Comparison of ENCODE assay signal across 9 cellular contexts in the genomic region with DNA sequence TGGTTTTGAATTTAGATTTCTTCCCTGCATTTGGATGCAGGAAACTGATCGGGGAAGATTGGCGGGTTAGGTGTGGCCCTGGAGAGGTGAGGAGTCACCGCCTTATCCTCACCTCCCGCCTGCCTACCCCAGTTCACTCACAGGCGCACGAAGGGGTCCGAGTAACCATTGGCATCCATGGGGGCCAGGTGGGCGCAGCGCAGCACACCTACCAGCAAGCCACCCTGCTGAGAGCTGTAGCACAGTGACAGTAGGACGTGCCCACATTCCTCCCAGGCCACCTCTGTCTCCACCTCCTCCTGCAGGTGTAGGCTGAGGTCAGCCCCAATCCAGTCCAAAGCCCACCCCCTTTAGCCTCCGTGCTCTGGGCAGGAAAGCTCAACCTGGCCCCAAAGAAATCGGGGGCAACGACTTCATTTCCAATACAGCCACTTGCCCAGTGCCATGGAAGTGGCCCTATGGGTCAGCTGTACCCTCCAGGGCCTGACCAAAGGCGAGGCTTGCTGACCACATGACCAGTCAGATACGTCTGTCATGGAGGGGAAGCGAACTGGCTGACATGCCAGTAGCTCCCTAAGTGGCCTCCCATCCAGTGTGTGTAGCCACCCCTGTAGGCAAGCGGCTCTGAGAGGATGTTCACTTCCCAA. TPM values are rescaled to one million over a fixed set of nuclear protein-coding genes. Genes with fewer than 3 reads are reported as not detected.
A peak's percentile ranks its signal among the peaks of the same experiment; 100 is the strongest.
DNase-seq lines count a peak whose midpoint lies in the region; TF ChIP-seq lines count a peak whose summit lies in the region.
"Had no signal": no experiment of that assay in that cellular context is flagged by ENCODE, and none has a peak within 500 bp of the region (broad histone marks: within the 10 kb centered on the region; RNA-seq: fewer than 3 reads in every experiment).

No MANE protein-coding gene starts in this region.

- no peak overlapping the region for H4K8ac ChIP-seq in H9 (replicated peaks; ENCODE audit: insufficient read length, low read depth, low read length)

- no peak overlapping the region for H2BK12ac ChIP-seq in H9 (ENCODE audit: insufficient read length, low read depth, low read length)

- H4K20me1 ChIP-seq in H9 (ENCODE audit: control insufficient read depth, insufficient read depth, insufficient read length): no peaks in the 10 kb centered on the region

- TF ChIP-seq CTCF in H9 (conservative IDR thresholded peaks at IDR 0.05) (no peak), left ventricle myocardium inferior (IDR thresholded peaks at IDR 0.05; ENCODE audit: borderline replicate concordance) (no peak), GM10248 (IDR thresholded peaks at IDR 0.05; ENCODE audit: control extremely low read depth, extremely low read depth, low read depth, missing control alignments) (no peak), endodermal cell (conservative IDR thresholded peaks at IDR 0.05) (no peak)

- no peaks in the 10 kb centered on the region for H3K9me3 ChIP-seq in H9 (ENCODE audit: control insufficient read depth, low read depth, low read length)
- no peaks in the 10 kb centered on the region for H3K9me3 ChIP-seq in SK-N-MC (ENCODE audit: low read depth, low read length)
- H3K9me3 ChIP-seq in left ventricle myocardium inferior (replicated peaks): no peaks in the 10 kb centered on the region
- H3K9me3 ChIP-seq in skeletal muscle tissue (ENCODE audit: control insufficient read depth in 3 of 3, low read length in 3 of 3): no peaks in the 10 kb centered on the region
- H3K9me3 ChIP-seq in endodermal cell (ENCODE audit: control insufficient read depth, low read length): no peaks in the 10 kb centered on the region

- H3K23ac ChIP-seq in H9 (ENCODE audit: insufficient read length, low read depth, low read length): no peak overlapping the region

- H3K23me2 ChIP-seq in H9 (ENCODE audit: insufficient read length, low read depth, low read length, poor library complexity, severe bottlenecking): no peaks in the 10 kb centered on the region

- POLR2A ChIA-PET in GM10248 (lab: Yijun Ruan, JAX): interaction anchor here (1.4 kb wide), 2 partner anchors 16 to 28 kb away, joined by 5 to 6 read pairs; partner anchors contain the start of gene NUDT8

- H3K27ac ChIP-seq in H9 (ENCODE audit: insufficient read length, low read depth, low read length): no peak overlapping the region
- H3K27ac ChIP-seq in SK-N-MC: 0 out of 2 replicates have a peak overlapping the region, but pooled peaks have one; percentile 31
- H3K27ac ChIP-seq in left ventricle myocardium inferior (replicated peaks): peak overlapping the region; percentile 72
- H3K27ac ChIP-seq in skeletal muscle tissue (ENCODE audit: low read depth, low read length): no peak overlapping the region
- no peak overlapping the region for H3K27ac ChIP-seq in endodermal cell (ENCODE audit: low read depth, low read length)

- no peaks in the 10 kb centered on the region for H3K79me2 ChIP-seq in H9 (ENCODE audit: insufficient read depth, low read length)

- H3K9me3 Mint-ChIP-seq in H9 (peaks cover 0 to under 1% of the 10 kb centered on the region in 2 experiments; a peak in 1 of 5 replicates), endodermal cell (peaks cover 3% of the 10 kb centered on the region)

- no peak overlapping the region for H3T11ph ChIP-seq in H9 (ENCODE audit: low read length)

- peak overlapping the region; percentile 73 for H3K4me3 ChIP-seq in SK-N-MC
- H3K4me3 ChIP-seq in left ventricle myocardium inferior: peak overlapping the region; percentile 61
- peak overlapping the region; percentile 40 to 63 (median 61) for H3K4me3 ChIP-seq in skeletal muscle tissue (ENCODE audit: low read length in 3 of 3)
- no peak overlapping the region for H3K4me3 ChIP-seq in endodermal cell (ENCODE audit: low read length)

- peaks cover 23% of the 10 kb centered on the region for H3K27me3 Mint-ChIP-seq in H9 (ENCODE audit: low read depth)
- no peaks in the 10 kb centered on the region for H3K27me3 Mint-ChIP-seq in endodermal cell (ENCODE audit: insufficient read depth)

- H3K36me3 Mint-ChIP-seq in H9 (ENCODE audit: insufficient read depth in 1 of 3, low read depth in 3 of 3) (peaks cover 17 to 38% (median 33%) of the 10 kb centered on the region in 3 experiments), endodermal cell (ENCODE audit: low read depth) (peaks cover 29% of the 10 kb centered on the region)

- H3K14ac ChIP-seq in H9 (ENCODE audit: insufficient read depth, low read length): no peak overlapping the region

- no peak overlapping the region for H3K4me2 ChIP-seq in H9 (ENCODE audit: insufficient read depth, insufficient read length, low read length)

- H2BK15ac ChIP-seq in H9 (ENCODE audit: low read depth, low read length): no peak overlapping the region

- H3K56ac ChIP-seq in H9 (ENCODE audit: insufficient read length, low read depth, low read length): no peak overlapping the region

- WGBS in H9 (ENCODE audit: extremely low coverage, insufficient read length, low lambda C conversion rate): no CpG with 5 or more reads among the region's 17 CpGs
- WGBS in endodermal cell (ENCODE audit: insufficient coverage in 1 of 2, insufficient read length in 1 of 2), 2 experiments: 93% methylated on average over 11 to 17 of the region's 17 CpGs

- no peak overlapping the region for H3K18ac ChIP-seq in H9 (ENCODE audit: insufficient read length, low read depth, low read length)

- intact Hi-C loops in left ventricle myocardium inferior (cut with micrococcal nuclease): no loop called here

- H2BK20ac ChIP-seq in H9 (ENCODE audit: low read depth, low read length, poor library complexity, severe bottlenecking): no peak overlapping the region

- H3K4ac ChIP-seq in H9 (ENCODE audit: low read depth, low read length): no peak overlapping the region

- H3K36me3 ChIP-seq in SK-N-MC (ENCODE audit: insufficient read depth, low read length): peaks cover 31% of the 10 kb centered on the region; the same call in 1 of the 2 replicates
- H3K36me3 ChIP-seq in left ventricle myocardium inferior: peaks cover 48% of the 10 kb centered on the region
- peaks cover 37 to 49% (median 39%) of the 10 kb centered on the region in 3 donors for H3K36me3 ChIP-seq in skeletal muscle tissue (ENCODE audit: control insufficient read depth in 3 of 3, insufficient read depth in 3 of 3, low read length in 3 of 3)
- H3K36me3 ChIP-seq in endodermal cell (ENCODE audit: control insufficient read depth, insufficient read depth, low read length): peaks cover 24% of the 10 kb centered on the region

- no peaks in the 10 kb centered on the region for H3K79me1 ChIP-seq in H9 (ENCODE audit: insufficient read depth, low read depth, low read length, poor library complexity, severe bottlenecking)

- H3K27ac Mint-ChIP-seq in H9 (no peak overlapping the region; a peak in 1 of 7 replicates), endodermal cell (no peak overlapping the region)

- no peak overlapping the region for H4K5ac ChIP-seq in H9 (ENCODE audit: insufficient read length, low read depth, low read length)

- H3K4me1 Mint-ChIP-seq in H9 (peaks cover 33 to 40% of the 10 kb centered on the region in 2 experiments), endodermal cell (peaks cover 21% of the 10 kb centered on the region)

- CTCF ChIA-PET in GM10248 (lab: Yijun Ruan, JAX): interaction anchor here (1.1 to 3.5 kb wide), 18 partner anchors 8 to 268 kb away, joined by 3 to 64 read pairs (median 5); partner anchors contain the start of genes GSTP1 and NUDT8

- no peak overlapping the region for H2BK120ac ChIP-seq in H9 (ENCODE audit: low read depth, low read length, poor library complexity, severe bottlenecking)

- DNase-seq in H9: peak; percentile 28
- no peak for DNase-seq in SK-N-MC (ENCODE audit: low read depth, low spot score)
- DNase-seq in left ventricle myocardium inferior: no peak
- DNase-seq in GM10248 (ENCODE audit: extremely low spot score): no peak
- DNase-seq in SIG-M5 treated with dmso at 0.1 percent for 504 hours (lab: John Stamatoyannopoulos, UW; ENCODE audit: unreplicated experiment): no peak
- DNase-seq in 8988T: no peak
- no peak for DNase-seq in endodermal cell
- DNase-seq: NCI-H748 treated with DMSO at 0.1 percent for 48 hours had no signal

- H2AFZ ChIP-seq in H9 (ENCODE audit: low read length): no peak overlapping the region

- H3K27me3 ChIP-seq in H9 (ENCODE audit: insufficient read depth, low read length) (peaks cover 3% of the 10 kb centered on the region; the same call in 1 of the 2 replicates), left ventricle myocardium inferior (ENCODE audit: low read depth) (peaks cover 19% of the 10 kb centered on the region), skeletal muscle tissue (ENCODE audit: control insufficient read depth in 3 of 3, insufficient read depth in 3 of 3, low read length in 3 of 3) (peaks cover 11 to 21% (median 19%) of the 10 kb centered on the region in 3 donors), endodermal cell (ENCODE audit: control insufficient read depth, insufficient read depth, low read length, poor library complexity, severe bottlenecking) (no peaks in the 10 kb centered on the region)

- H2BK5ac ChIP-seq in H9 (ENCODE audit: insufficient read length, low read length): no peak overlapping the region

- H3K4me1 ChIP-seq in H9 (ENCODE audit: insufficient read depth, low read length) (peaks cover 7% of the 10 kb centered on the region; the same call in 1 of the 2 replicates), left ventricle myocardium inferior (peaks cover 62% of the 10 kb centered on the region), skeletal muscle tissue (ENCODE audit: control insufficient read depth in 3 of 3, insufficient read depth in 3 of 3, low read length in 3 of 3) (peaks cover 10 to 31% (median 10%) of the 10 kb centered on the region in 3 donors), endodermal cell (ENCODE audit: control insufficient read depth, insufficient read depth, low read length) (no peaks in the 10 kb centered on the region)

- no peak overlapping the region for H4K91ac ChIP-seq in H9 (ENCODE audit: insufficient read length, low read depth, low read length)

- H3K9ac ChIP-seq in H9 (ENCODE audit: extremely low read depth, insufficient read length, low read length) (no peak overlapping the region), SK-N-MC (ENCODE audit: insufficient read length) (no peak overlapping the region), skeletal muscle tissue (ENCODE audit: low read depth in 1 of 3, low read length in 3 of 3) (peak overlapping the region in 1 of 3 donors; percentile 64), endodermal cell (ENCODE audit: extremely low read depth, low read length, poor library complexity, severe bottlenecking) (no peak overlapping the region)

- no peak overlapping the region for H2AK5ac ChIP-seq in H9 (ENCODE audit: insufficient read length, low read length)

- H3K4me3 Mint-ChIP-seq in H9 (no peak overlapping the region; a peak in 1 of 5 replicates), endodermal cell (no peak overlapping the region)

RNA-seq across cellular contexts. Expression of gene NDUFV1, which starts 6.7 kb away (rescaled TPM):
- 152 and 154 TPM in 2 replicates for total RNA-seq in H9 (2021)
- total RNA-seq in left ventricle myocardium inferior: 640 TPM
- total RNA-seq in skeletal muscle tissue: 178 TPM
- total RNA-seq in endodermal cell: 100 to 1,000 TPM; 135 to 160 TPM
- 138 TPM for polyA plus RNA-seq in endodermal cell (2013, experiment 1 of 2)
- polyA plus RNA-seq in endodermal cell (2013, experiment 2 of 2): 109 TPM

RNA-seq across cellular contexts. Expression of gene NUDT8, which starts 16.3 kb away (rescaled TPM):
- total RNA-seq in H9 (2021) (6.5 and 6.8 TPM in 2 replicates), left ventricle myocardium inferior (102 TPM), skeletal muscle tissue (5.2 TPM), endodermal cell (10 to 100 TPM in 1 of 2 donors, 1 to 10 TPM in 1; 9.5 to 13.1 TPM)
- polyA plus RNA-seq in endodermal cell (2013, experiment 1 of 2): 13.6 TPM
- 13.4 TPM for polyA plus RNA-seq in endodermal cell (2013, experiment 2 of 2)

RNA-seq across cellular contexts. Expression of gene TBX10, which starts 26.1 kb away (rescaled TPM):
- total RNA-seq in H9 (2021) (not detected in 2 replicates), left ventricle myocardium inferior (0.14 TPM), skeletal muscle tissue (not detected), endodermal cell (not detected)
- polyA plus RNA-seq in endodermal cell (2013, experiment 1 of 2): 1.7 TPM
- 1.7 TPM for polyA plus RNA-seq in endodermal cell (2013, experiment 2 of 2)

RNA-seq across cellular contexts. Expression of gene GSTP1, which starts 29.8 kb away (rescaled TPM):
- total RNA-seq in H9 (2021): 1,469 and 1,513 TPM in 2 replicates
- 313 TPM for total RNA-seq in left ventricle myocardium inferior
- total RNA-seq in skeletal muscle tissue: 293 TPM
- total RNA-seq in endodermal cell: 1,000 to 10,000 TPM; 1,359 to 1,473 TPM
- polyA plus RNA-seq in endodermal cell (2013, experiment 1 of 2): 860 TPM
- 803 TPM for polyA plus RNA-seq in endodermal cell (2013, experiment 2 of 2)

RNA-seq across cellular contexts. Expression of gene ACY3, which starts 37.1 kb away (rescaled TPM):
- total RNA-seq in H9 (2021): not detected in 2 replicates
- total RNA-seq in left ventricle myocardium inferior: not detected
- not detected for total RNA-seq in skeletal muscle tissue
- under 1 TPM; 0.20 to 0.71 TPM for total RNA-seq in endodermal cell
- not detected for polyA plus RNA-seq in endodermal cell (2013, experiment 1 of 2)
- not detected for polyA plus RNA-seq in endodermal cell (2013, experiment 2 of 2)

Comparison
In these comparisons a context has a peak if more than half of its experiments do, and no peak if none do; other contexts are left out.
1. H3K27ac ChIP-seq: peak in SK-N-MC (single experiment) and left ventricle myocardium inferior (single experiment); none in H9 (single experiment), skeletal muscle tissue (single experiment) and endodermal cell (single experiment).